Comparison of ENCODE assay signal across 1 cellular context in genomic region chr10:126496771-126497545, GRCh38.
TF ChIP-seq lines count a peak whose summit lies in the region.

No MANE protein-coding gene starts in this region.

TF ChIP-seq in H1, 55 proteins besides CTCF, POLR2A, EP300 and RAD21 (continued from another document):
- TF ChIP-seq CHD7 (IDR thresholded peaks at IDR 0.05; ENCODE audit: insufficient replicate concordance, low read length) (no peak), EZH2 (IDR thresholded peaks at IDR 0.05; ENCODE audit: low read depth, low read length, severe bottlenecking) (no peak), CBX5 (IDR thresholded peaks at IDR 0.05; ENCODE audit: low read depth, low read length) (no peak), GABPA (IDR thresholded peaks at IDR 0.05; ENCODE audit: borderline replicate concordance, insufficient read depth, low read length) (no peak)
